In genomic region chr16:59296002-59296401, GRCh38 we compare ENCODE assay signal across 1 cellular context.
TF ChIP-seq lines count a peak whose summit lies in the region.

No MANE protein-coding gene starts in this region.

TF ChIP-seq in H1, 55 proteins besides CTCF, POLR2A, EP300 and RAD21:
- TF ChIP-seq CHD1 (IDR thresholded peaks at IDR 0.05; ENCODE audit: low read depth, low read length) (no peak), RXRA (IDR thresholded peaks at IDR 0.05; ENCODE audit: insufficient read depth, low read depth, low read length) (no peak), SP1 (IDR thresholded peaks at IDR 0.05; ENCODE audit: low read depth, low read length) (no peak), KDM1A (IDR thresholded peaks at IDR 0.05; ENCODE audit: borderline replicate concordance, low read length) (no peak), JUND (IDR thresholded peaks at IDR 0.05; ENCODE audit: low read length) (no peak), MAFK (IDR thresholded peaks at IDR 0.05; ENCODE audit: low read depth, low read length) (no peak), RFX5 (IDR thresholded peaks at IDR 0.05; ENCODE audit: borderline replicate concordance, low read depth, low read length) (no peak), POLR2AphosphoS5 (IDR thresholded peaks at IDR 0.05; ENCODE audit: low read depth, low read length) (no peak), BCL11A (IDR thresholded peaks at IDR 0.05; ENCODE audit: low read depth in 2 of 2, low read length in 2 of 2) (no peak), SIN3A (conservative IDR thresholded peaks at IDR 0.05 in 1 of 2, IDR thresholded peaks at IDR 0.05 in 1 of 2; ENCODE audit: low read depth in 1 of 2, low read length in 2 of 2) (no peak), HDAC6 (IDR thresholded peaks at IDR 0.05; ENCODE audit: low read depth, low read length) (no peak), SP2 (IDR thresholded peaks at IDR 0.05; ENCODE audit: low read length) (no peak), BACH1 (IDR thresholded peaks at IDR 0.05; ENCODE audit: low read length) (no peak), TEAD4 (IDR thresholded peaks at IDR 0.05; ENCODE audit: low read depth, low read length) (no peak), CREB1 (IDR thresholded peaks at IDR 0.05) (no peak), CBX5 (IDR thresholded peaks at IDR 0.05; ENCODE audit: low read depth, low read length) (no peak), NANOG (IDR thresholded peaks at IDR 0.05; ENCODE audit: insufficient read depth, low read depth, low read length, poor library complexity, severe bottlenecking) (no peak), NRF1 (IDR thresholded peaks at IDR 0.05; ENCODE audit: low read depth, low read length) (no peak)
- TF ChIP-seq, protein P1, sequence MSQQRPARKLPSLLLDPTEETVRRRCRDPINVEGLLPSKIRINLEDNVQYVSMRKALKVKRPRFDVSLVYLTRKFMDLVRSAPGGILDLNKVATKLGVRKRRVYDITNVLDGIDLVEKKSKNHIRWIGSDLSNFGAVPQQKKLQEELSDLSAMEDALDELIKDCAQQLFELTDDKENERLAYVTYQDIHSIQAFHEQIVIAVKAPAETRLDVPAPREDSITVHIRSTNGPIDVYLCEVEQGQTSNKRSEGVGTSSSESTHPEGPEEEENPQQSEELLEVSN (IDR thresholded peaks at IDR 0.05) = no peak
